Comparison of ENCODE assay signal across 14 cellular contexts in genomic region chr5:137613554-137614265, GRCh38.
DNase-seq lines count a peak whose midpoint lies in the region; ATAC-seq and TF ChIP-seq lines count a peak whose summit lies in the region.
"Had no signal": no experiment of that assay in that cellular context is flagged by ENCODE, and none has a peak within 500 bp of the region (broad histone marks: within the 10 kb centered on the region; RNA-seq: fewer than 3 reads in every experiment).

No MANE protein-coding gene starts in this region.

- no peaks in the 10 kb centered on the region for H3K36me3 ChIP-seq in endodermal cell (ENCODE audit: control insufficient read depth, insufficient read depth, low read length)
- H3K36me3 ChIP-seq in testis (ENCODE audit: low read depth, missing control alignments), result no peaks in the 10 kb centered on the region
- no peaks in the 10 kb centered on the region for H3K36me3 ChIP-seq in CD4-positive, alpha-beta memory T cell (ENCODE audit: insufficient read depth, low read length)
- H3K36me3 ChIP-seq: gastrocnemius medialis had no signal

- no peak overlapping the region for H3K4me3 Mint-ChIP-seq in endodermal cell
- no peak overlapping the region for H3K4me3 Mint-ChIP-seq in CD4-positive, alpha-beta memory T cell
- H3K4me3 Mint-ChIP-seq: nephron progenitor cell had no signal

- no peak for TF ChIP-seq CTCF in endodermal cell (conservative IDR thresholded peaks at IDR 0.05)
- no peak for TF ChIP-seq CTCF in testis (IDR thresholded peaks at IDR 0.05)

- ATAC-seq in activated naive CD4-positive, alpha-beta T cell treated with anti-CD3 and anti-CD28 coated beads, Interleukin-2, amount 50 U/mL, for 72 hours, result peak; percentile 54 to 80
- ATAC-seq: gastrocnemius medialis had no signal

- H3K9ac ChIP-seq in endodermal cell (ENCODE audit: extremely low read depth, low read length, poor library complexity, severe bottlenecking), result no peak overlapping the region

- H3K9me3 ChIP-seq in endodermal cell (ENCODE audit: control insufficient read depth, low read length), result no peaks in the 10 kb centered on the region
- no peaks in the 10 kb centered on the region for H3K9me3 ChIP-seq in testis
- no peaks in the 10 kb centered on the region for H3K9me3 ChIP-seq in CD4-positive, alpha-beta memory T cell (ENCODE audit: control insufficient read depth in 1 of 2, low read length in 2 of 2)
- H3K9me3 ChIP-seq: gastrocnemius medialis had no signal

- peak overlapping the region in 1 of 2 donors; percentile 28 for H3K27ac Mint-ChIP-seq in activated naive CD4-positive, alpha-beta T cell treated with anti-CD3 and anti-CD28 coated beads, Interleukin-2, amount 50 U/mL, for 72 hours
- H3K27ac Mint-ChIP-seq in endodermal cell, result no peak overlapping the region
- peak overlapping the region in 2 of 7 donors; percentile 6 to 37 for H3K27ac Mint-ChIP-seq in CD4-positive, alpha-beta memory T cell
- H3K27ac Mint-ChIP-seq: nephron progenitor cell had no signal

- H3K27me3 ChIP-seq in endodermal cell (ENCODE audit: control insufficient read depth, insufficient read depth, low read length, poor library complexity, severe bottlenecking), result no peaks in the 10 kb centered on the region
- no peaks in the 10 kb centered on the region for H3K27me3 ChIP-seq in testis
- H3K27me3 ChIP-seq in CD4-positive, alpha-beta memory T cell (ENCODE audit: insufficient read depth, low read length), result no peaks in the 10 kb centered on the region
- H3K27me3 ChIP-seq: gastrocnemius medialis had no signal

- H3K27ac ChIP-seq in endodermal cell (ENCODE audit: low read depth, low read length), result no peak overlapping the region
- H3K27ac ChIP-seq in testis, result no peak overlapping the region
- H3K27ac ChIP-seq in CD4-positive, alpha-beta memory T cell (ENCODE audit: low read depth, low read length), result no peak overlapping the region
- H3K27ac ChIP-seq: gastrocnemius medialis had no signal

- intact Hi-C loops in testis (cut with DNase I; ENCODE audit: low total_unique reads), result no loop called here
- intact Hi-C loops in CD4-positive, alpha-beta memory T cell (cut with micrococcal nuclease), result no loop called here

- no peaks in the 10 kb centered on the region for H3K4me1 ChIP-seq in endodermal cell (ENCODE audit: control insufficient read depth, insufficient read depth, low read length)
- H3K4me1 ChIP-seq in testis, result no peaks in the 10 kb centered on the region
- H3K4me1 ChIP-seq in CD4-positive, alpha-beta memory T cell (ENCODE audit: insufficient read depth, low read length), result no peaks in the 10 kb centered on the region
- H3K4me1 ChIP-seq: gastrocnemius medialis had no signal

- peaks cover 5% of the 10 kb centered on the region for H3K4me1 Mint-ChIP-seq in endodermal cell
- H3K4me1 Mint-ChIP-seq in CD4-positive, alpha-beta memory T cell, result peaks cover 0 to 2% (median 0%) of the 10 kb centered on the region in 4 donors

- no peaks in the 10 kb centered on the region for H3K36me3 Mint-ChIP-seq in activated naive CD4-positive, alpha-beta T cell treated with anti-CD3 and anti-CD28 coated beads, Interleukin-2, amount 50 U/mL, for 72 hours
- H3K36me3 Mint-ChIP-seq in endodermal cell (ENCODE audit: low read depth), result no peaks in the 10 kb centered on the region
- H3K36me3 Mint-ChIP-seq in CD4-positive, alpha-beta memory T cell, result peaks cover 0 to 3% of the 10 kb centered on the region in 2 donors

- DNase-seq in activated naive CD4-positive, alpha-beta T cell treated with anti-CD3 and anti-CD28 coated beads, Interleukin-2, amount 50 U/mL, for 72 hours (ENCODE audit: low spot score in 2 of 2), result no peak
- no peak for DNase-seq in activated naive CD4-positive, alpha-beta T cell (lab: John Stamatoyannopoulos, UW)
- peak; percentile 25 for DNase-seq in NCI-H69 (lab: John Stamatoyannopoulos, UW)
- DNase-seq in endodermal cell, result peak; percentile 36
- DNase-seq in testis, result peak; percentile 8
- no peak for DNase-seq in NCI-H510A (lab: John Stamatoyannopoulos, UW)
- DNase-seq in CD4-positive, alpha-beta memory T cell, result no peak
- DNase-seq in NCI-H128 (lab: John Stamatoyannopoulos, UW; ENCODE audit: unreplicated experiment), result no peak
- DNase-seq: gastrocnemius medialis; NCI-H1092 treated with DMSO at 0.1 percent for 48 hours; NCI-H774; nephron progenitor cell; stimulated activated CD8-positive, alpha-beta memory T cell treated with anti-CD3 and anti-CD28 coated beads, Interleukin-4, amount 100 ng/mL, for 48 hours; SW 1271 had no signal

- WGBS in endodermal cell (ENCODE audit: insufficient coverage in 1 of 2, insufficient read length in 1 of 2), 2 experiments, result 89 to 92% methylated on average over 5 to 7 of the region's 7 CpGs
- WGBS in testis, 2 donors, result 93 to 94% methylated on average over 7 of the region's 7 CpGs

- no peak overlapping the region for H3K4me3 ChIP-seq in endodermal cell (ENCODE audit: low read length)
- no peak overlapping the region for H3K4me3 ChIP-seq in testis
- H3K4me3 ChIP-seq in CD4-positive, alpha-beta memory T cell (ENCODE audit: low read length in 2 of 2), result no peak overlapping the region
- H3K4me3 ChIP-seq: gastrocnemius medialis had no signal

- CTCF ChIA-PET in CD4-positive, alpha-beta memory T cell (lab: Charles Lee; ENCODE audit: partially characterized antibody), result interaction anchor here (0.9 kb wide), 1 partner anchor 16 kb away, joined by 3 read pairs; no protein-coding TSS in a partner anchor

- POLR2A ChIA-PET in CD4-positive, alpha-beta memory T cell (lab: Charles Lee; ENCODE audit: partially characterized antibody), result no interaction called here

- no peak for TF ChIP-seq POLR2A in testis (IDR thresholded peaks at IDR 0.05)

- no peaks in the 10 kb centered on the region for H3K9me3 Mint-ChIP-seq in activated naive CD4-positive, alpha-beta T cell treated with anti-CD3 and anti-CD28 coated beads, Interleukin-2, amount 50 U/mL, for 72 hours
- no peaks in the 10 kb centered on the region for H3K9me3 Mint-ChIP-seq in endodermal cell
- no peaks in the 10 kb centered on the region for H3K9me3 Mint-ChIP-seq in CD4-positive, alpha-beta memory T cell
- H3K9me3 Mint-ChIP-seq: nephron progenitor cell had no signal

- H3K27me3 Mint-ChIP-seq in endodermal cell (ENCODE audit: insufficient read depth), result peaks cover 3% of the 10 kb centered on the region
- H3K27me3 Mint-ChIP-seq in CD4-positive, alpha-beta memory T cell, result peaks cover 0 to 3% of the 10 kb centered on the region in 2 donors

Comparison
In these comparisons a context has a peak if more than half of its experiments do, and no peak if none do; other contexts are left out.
1. DNase-seq: peak in NCI-H69 (single experiment), endodermal cell (single experiment) and testis (single experiment); none in activated naive CD4-positive, alpha-beta T cell treated with anti-CD3 and anti-CD28 coated beads, Interleukin-2, amount 50 U/mL, for 72 hours (0 of 2), activated naive CD4-positive, alpha-beta T cell (0 of 4), NCI-H510A (single experiment), CD4-positive, alpha-beta memory T cell (0 of 5) and NCI-H128 (single experiment).